2 cellular contexts compared by ENCODE assay signal in the genomic region with DNA sequence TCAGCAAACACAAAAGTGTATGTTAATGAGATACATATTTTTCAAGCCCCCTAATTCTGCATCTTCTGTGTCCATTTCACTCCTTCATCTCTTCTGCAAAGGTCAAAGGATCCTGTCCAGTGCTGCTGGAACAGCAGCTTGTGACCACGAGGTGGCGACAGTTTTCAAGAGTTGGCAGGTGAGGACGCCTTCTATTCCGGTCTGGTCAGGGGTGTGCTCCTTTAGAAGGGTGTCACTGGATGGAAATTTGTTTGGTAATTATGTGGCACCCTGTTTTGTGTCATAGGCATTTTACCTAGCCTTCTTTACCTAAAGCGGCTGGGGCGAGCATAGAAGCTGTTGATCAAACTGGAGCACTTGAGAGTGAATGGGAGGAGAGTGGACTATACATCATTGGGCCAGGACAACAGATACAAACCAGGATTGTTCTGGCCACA.
TF ChIP-seq lines count a peak whose summit lies in the region.

No MANE protein-coding gene starts in this region.

TF ChIP-seq in Ishikawa, 13 proteins besides CTCF, POLR2A, EP300 and RAD21 (continued from another document):
- TF ChIP-seq, protein P1, sequence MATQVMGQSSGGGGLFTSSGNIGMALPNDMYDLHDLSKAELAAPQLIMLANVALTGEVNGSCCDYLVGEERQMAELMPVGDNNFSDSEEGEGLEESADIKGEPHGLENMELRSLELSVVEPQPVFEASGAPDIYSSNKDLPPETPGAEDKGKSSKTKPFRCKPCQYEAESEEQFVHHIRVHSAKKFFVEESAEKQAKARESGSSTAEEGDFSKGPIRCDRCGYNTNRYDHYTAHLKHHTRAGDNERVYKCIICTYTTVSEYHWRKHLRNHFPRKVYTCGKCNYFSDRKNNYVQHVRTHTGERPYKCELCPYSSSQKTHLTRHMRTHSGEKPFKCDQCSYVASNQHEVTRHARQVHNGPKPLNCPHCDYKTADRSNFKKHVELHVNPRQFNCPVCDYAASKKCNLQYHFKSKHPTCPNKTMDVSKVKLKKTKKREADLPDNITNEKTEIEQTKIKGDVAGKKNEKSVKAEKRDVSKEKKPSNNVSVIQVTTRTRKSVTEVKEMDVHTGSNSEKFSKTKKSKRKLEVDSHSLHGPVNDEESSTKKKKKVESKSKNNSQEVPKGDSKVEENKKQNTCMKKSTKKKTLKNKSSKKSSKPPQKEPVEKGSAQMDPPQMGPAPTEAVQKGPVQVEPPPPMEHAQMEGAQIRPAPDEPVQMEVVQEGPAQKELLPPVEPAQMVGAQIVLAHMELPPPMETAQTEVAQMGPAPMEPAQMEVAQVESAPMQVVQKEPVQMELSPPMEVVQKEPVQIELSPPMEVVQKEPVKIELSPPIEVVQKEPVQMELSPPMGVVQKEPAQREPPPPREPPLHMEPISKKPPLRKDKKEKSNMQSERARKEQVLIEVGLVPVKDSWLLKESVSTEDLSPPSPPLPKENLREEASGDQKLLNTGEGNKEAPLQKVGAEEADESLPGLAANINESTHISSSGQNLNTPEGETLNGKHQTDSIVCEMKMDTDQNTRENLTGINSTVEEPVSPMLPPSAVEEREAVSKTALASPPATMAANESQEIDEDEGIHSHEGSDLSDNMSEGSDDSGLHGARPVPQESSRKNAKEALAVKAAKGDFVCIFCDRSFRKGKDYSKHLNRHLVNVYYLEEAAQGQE (IDR thresholded peaks at IDR 0.05; ENCODE audit: low read depth), result no peak
- TF ChIP-seq CEBPB (IDR thresholded peaks at IDR 0.05) (no peak), TAF1 (IDR thresholded peaks at IDR 0.05; ENCODE audit: low read depth) (no peak)

TF ChIP-seq in SK-N-SH, 30 proteins besides CTCF, POLR2A, EP300 and RAD21 (continued from another document):
- peak; percentile 97 for TF ChIP-seq SMC3 (IDR thresholded peaks at IDR 0.05; ENCODE audit: low read depth, low read length)
- TF ChIP-seq, protein P2, sequence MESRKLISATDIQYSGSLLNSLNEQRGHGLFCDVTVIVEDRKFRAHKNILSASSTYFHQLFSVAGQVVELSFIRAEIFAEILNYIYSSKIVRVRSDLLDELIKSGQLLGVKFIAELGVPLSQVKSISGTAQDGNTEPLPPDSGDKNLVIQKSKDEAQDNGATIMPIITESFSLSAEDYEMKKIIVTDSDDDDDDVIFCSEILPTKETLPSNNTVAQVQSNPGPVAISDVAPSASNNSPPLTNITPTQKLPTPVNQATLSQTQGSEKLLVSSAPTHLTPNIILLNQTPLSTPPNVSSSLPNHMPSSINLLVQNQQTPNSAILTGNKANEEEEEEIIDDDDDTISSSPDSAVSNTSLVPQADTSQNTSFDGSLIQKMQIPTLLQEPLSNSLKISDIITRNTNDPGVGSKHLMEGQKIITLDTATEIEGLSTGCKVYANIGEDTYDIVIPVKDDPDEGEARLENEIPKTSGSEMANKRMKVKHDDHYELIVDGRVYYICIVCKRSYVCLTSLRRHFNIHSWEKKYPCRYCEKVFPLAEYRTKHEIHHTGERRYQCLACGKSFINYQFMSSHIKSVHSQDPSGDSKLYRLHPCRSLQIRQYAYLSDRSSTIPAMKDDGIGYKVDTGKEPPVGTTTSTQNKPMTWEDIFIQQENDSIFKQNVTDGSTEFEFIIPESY (IDR thresholded peaks at IDR 0.05; ENCODE audit: borderline replicate concordance, low read depth), result no peak
